8 cellular contexts compared by ENCODE assay signal in the genomic region with DNA sequence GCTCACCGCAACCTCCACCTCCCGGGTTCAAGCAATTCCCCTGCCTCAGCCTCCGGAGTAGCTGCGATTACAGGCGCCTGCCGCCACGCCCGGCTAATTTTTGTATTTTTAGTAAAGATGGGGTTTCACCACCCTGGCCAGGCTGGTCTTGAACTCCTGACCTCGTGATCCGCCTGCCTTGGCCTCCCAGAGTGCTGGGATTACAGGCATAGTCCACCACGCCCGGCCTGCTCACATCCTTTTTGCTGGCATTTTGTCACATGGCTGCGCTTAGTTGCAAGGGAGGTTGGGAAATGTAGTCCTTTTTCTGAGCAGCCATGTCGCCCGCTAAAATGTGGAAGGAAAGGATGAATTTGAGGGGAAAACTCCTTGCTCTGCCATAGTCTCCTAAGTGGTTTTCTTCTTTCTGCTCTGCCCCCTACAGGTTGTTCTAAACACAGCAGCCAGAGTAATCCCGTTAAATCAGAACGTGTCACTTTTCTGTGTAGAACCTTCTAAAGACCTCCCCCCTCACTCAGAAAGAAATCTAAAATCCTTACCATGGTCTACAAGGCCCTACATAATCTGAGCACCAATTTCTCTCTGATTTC. TPM values are rescaled to one million over a fixed set of nuclear protein-coding genes. Genes with fewer than 3 reads are reported as not detected.
DNase-seq lines count a peak whose midpoint lies in the region; ATAC-seq and TF ChIP-seq lines count a peak whose summit lies in the region.

No MANE protein-coding gene starts in this region.

- intact Hi-C loops in left colon (cut with DNase I, micrococcal nuclease): no loop called here

- POLR2A ChIA-PET in naive thymus-derived CD8-positive, alpha-beta T cell (lab: Charles Lee): no interaction called here

- peak; percentile 72 for TF ChIP-seq CTCF in chondrocyte (IDR thresholded peaks at IDR 0.05)

- no peaks in the 10 kb centered on the region for H3K36me3 Mint-ChIP-seq in activated CD8-positive, alpha-beta memory T cell treated with anti-CD3 and anti-CD28 coated beads, Interleukin-2, amount 10 ng/mL, durations not matched to agents 7 days and 5 days
- H3K36me3 Mint-ChIP-seq in chondrocyte (ENCODE audit: low read depth): no peaks in the 10 kb centered on the region
- H3K36me3 Mint-ChIP-seq in naive thymus-derived CD8-positive, alpha-beta T cell: peaks cover 0 to 2% (median 0%) of the 10 kb centered on the region in 3 donors

- ATAC-seq in activated CD8-positive, alpha-beta memory T cell treated with anti-CD3 and anti-CD28 coated beads, Interleukin-2, amount 10 ng/mL, durations not matched to agents 7 days and 5 days: peak; percentile 49
- ATAC-seq in left colon: peak; percentile 83
- ATAC-seq in GM21528 (IDR thresholded peaks at IDR 0.05; ENCODE audit: low FRiP score, unreplicated experiment): no peak
- no peak for ATAC-seq in naive thymus-derived CD8-positive, alpha-beta T cell

- no peak for DNase-seq in activated CD8-positive, alpha-beta memory T cell treated with anti-CD3 and anti-CD28 coated beads, Interleukin-2, amount 10 ng/mL, durations not matched to agents 7 days and 5 days
- no peak for DNase-seq in activated CD8-positive, alpha-beta memory T cell treated with anti-CD3 and anti-CD28 coated beads, Interleukin-2, amount 50 U/mL, for 4 hours
- peak; percentile 49 to 72 for DNase-seq in NOMO-1 (lab: John Stamatoyannopoulos, UW; ENCODE audit: unreplicated experiment in 2 of 2)
- peak; percentile 32 for DNase-seq in chondrocyte (ENCODE audit: low spot score)
- peak; percentile 43 to 61 for DNase-seq in left colon
- peak; percentile 90 for DNase-seq in superior temporal gyrus (ENCODE audit: extremely low spot score)
- no peak for DNase-seq in naive thymus-derived CD8-positive, alpha-beta T cell

- peaks cover 34% of the 10 kb centered on the region for H3K27me3 Mint-ChIP-seq in activated CD8-positive, alpha-beta memory T cell treated with anti-CD3 and anti-CD28 coated beads, Interleukin-2, amount 10 ng/mL, durations not matched to agents 7 days and 5 days
- no peaks in the 10 kb centered on the region for H3K27me3 Mint-ChIP-seq in chondrocyte (ENCODE audit: low read depth)
- H3K27me3 Mint-ChIP-seq in naive thymus-derived CD8-positive, alpha-beta T cell: peaks cover 29 to 86% (median 46%) of the 10 kb centered on the region in 5 donors

- H3K4me3 Mint-ChIP-seq in activated CD8-positive, alpha-beta memory T cell treated with anti-CD3 and anti-CD28 coated beads, Interleukin-2, amount 10 ng/mL, durations not matched to agents 7 days and 5 days: no peak overlapping the region
- no peak overlapping the region for H3K4me3 Mint-ChIP-seq in chondrocyte (ENCODE audit: unreplicated experiment)
- no peak overlapping the region for H3K4me3 Mint-ChIP-seq in naive thymus-derived CD8-positive, alpha-beta T cell

- H3K27ac Mint-ChIP-seq in activated CD8-positive, alpha-beta memory T cell treated with anti-CD3 and anti-CD28 coated beads, Interleukin-2, amount 10 ng/mL, durations not matched to agents 7 days and 5 days: no peak overlapping the region
- no peak overlapping the region for H3K27ac Mint-ChIP-seq in chondrocyte (ENCODE audit: unreplicated experiment)
- no peak overlapping the region for H3K27ac Mint-ChIP-seq in naive thymus-derived CD8-positive, alpha-beta T cell

- CTCF ChIA-PET in activated CD8-positive, alpha-beta memory T cell treated with anti-CD3 and anti-CD28 coated beads, Interleukin-2, amount 10 ng/mL, durations not matched to agents 7 days and 5 days (lab: Charles Lee): interaction anchor here (0.7 to 1.7 kb wide), 4 partner anchors 18 to 54 kb away, joined by 3 to 5 read pairs (median 3); no protein-coding TSS in a partner anchor

- peaks cover 3% of the 10 kb centered on the region for H3K4me1 Mint-ChIP-seq in activated CD8-positive, alpha-beta memory T cell treated with anti-CD3 and anti-CD28 coated beads, Interleukin-2, amount 10 ng/mL, durations not matched to agents 7 days and 5 days
- H3K4me1 Mint-ChIP-seq in chondrocyte (ENCODE audit: low read depth): peaks cover 6% of the 10 kb centered on the region
- peaks cover 0 to 8% (median 4%) of the 10 kb centered on the region in 4 donors for H3K4me1 Mint-ChIP-seq in naive thymus-derived CD8-positive, alpha-beta T cell

- no peaks in the 10 kb centered on the region for H3K9me3 Mint-ChIP-seq in activated CD8-positive, alpha-beta memory T cell treated with anti-CD3 and anti-CD28 coated beads, Interleukin-2, amount 10 ng/mL, durations not matched to agents 7 days and 5 days (ENCODE audit: low read depth)
- H3K9me3 Mint-ChIP-seq in chondrocyte (ENCODE audit: low read depth): no peaks in the 10 kb centered on the region
- H3K9me3 Mint-ChIP-seq in naive thymus-derived CD8-positive, alpha-beta T cell: peaks cover 0 to 3% (median 0%) of the 10 kb centered on the region in 9 donors

RNA-seq across cellular contexts. Expression of a gene that starts 57.8 kb away (rescaled TPM):
- total RNA-seq in activated CD8-positive, alpha-beta memory T cell treated with anti-CD3 and anti-CD28 coated beads, Interleukin-2, amount 10 ng/mL, durations not matched to agents 7 days and 5 days: 100 to 1,000 TPM; 208 to 309 TPM
- total RNA-seq in chondrocyte (164 to 241 TPM (median 237 TPM) in 3 replicates), left colon (100 to 1,000 TPM; 175 to 206 TPM)
- total RNA-seq in naive thymus-derived CD8-positive, alpha-beta T cell: 100 to 1,000 TPM; 184 to 195 TPM
- polyA plus RNA-seq in naive thymus-derived CD8-positive, alpha-beta T cell: 100 to 1,000 TPM; 130 to 164 (median 140) TPM

Comparison
In these comparisons a context has a peak if more than half of its experiments do, and no peak if none do; other contexts are left out.
1. ATAC-seq: peak in activated CD8-positive, alpha-beta memory T cell treated with anti-CD3 and anti-CD28 coated beads, Interleukin-2, amount 10 ng/mL, durations not matched to agents 7 days and 5 days (single experiment) and left colon (single experiment); none in GM21528 (single experiment) and naive thymus-derived CD8-positive, alpha-beta T cell (0 of 2).
2. DNase-seq: peak in NOMO-1 (2 of 2), chondrocyte (single experiment), left colon (2 of 2) and superior temporal gyrus (single experiment); none in activated CD8-positive, alpha-beta memory T cell treated with anti-CD3 and anti-CD28 coated beads, Interleukin-2, amount 10 ng/mL, durations not matched to agents 7 days and 5 days (single experiment), activated CD8-positive, alpha-beta memory T cell treated with anti-CD3 and anti-CD28 coated beads, Interleukin-2, amount 50 U/mL, for 4 hours (single experiment) and naive thymus-derived CD8-positive, alpha-beta T cell (0 of 10).